ENCODE assay signal across 16 cellular contexts in genomic region chr20:62688855-62689460, GRCh38. TPM values are rescaled to one million over a fixed set of nuclear protein-coding genes. Genes with fewer than 3 reads are reported as not detected.
DNase-seq lines count a peak whose midpoint lies in the region; ATAC-seq and TF ChIP-seq lines count a peak whose summit lies in the region.
"Had no signal": no experiment of that assay in that cellular context is flagged by ENCODE, and none has a peak within 500 bp of the region (broad histone marks: within the 10 kb centered on the region; RNA-seq: fewer than 3 reads in every experiment).

No MANE protein-coding gene starts in this region.

- H3K4me1 Mint-ChIP-seq in H9 = peaks cover 14 to 16% of the 10 kb centered on the region in 2 experiments
- peaks cover 12% of the 10 kb centered on the region for H3K4me1 Mint-ChIP-seq in activated T-cell treated with anti-CD3 and anti-CD28 coated beads, Interleukin-2, amount 50 U/mL, for 4 hours (ENCODE audit: low read depth)

- H2AK5ac ChIP-seq in H9 (ENCODE audit: insufficient read length, low read length) = no peak overlapping the region

- H3K9me3 Mint-ChIP-seq in H9 = no peaks in the 10 kb centered on the region; a peak in 1 of 5 replicates
- H3K9me3 Mint-ChIP-seq in activated T-cell treated with anti-CD3 and anti-CD28 coated beads, Interleukin-2, amount 50 U/mL, for 4 hours = no peaks in the 10 kb centered on the region
- H3K9me3 Mint-ChIP-seq: activated CD4-positive, alpha-beta memory T cell treated with anti-CD3 and anti-CD28 coated beads for 36 hours; naive B cell; T-helper 2 cell treated with Interferon-gamma antibody and Interleukin-4, amounts not matched to agents 5 μg/mL and 100 μg/mL, for 36 hours had no signal

- H2BK20ac ChIP-seq in H9 (ENCODE audit: low read depth, low read length, poor library complexity, severe bottlenecking) = no peak overlapping the region

- ATAC-seq in RWPE2 (ENCODE audit: low read depth) = peak; percentile 47
- no peak for ATAC-seq in GM21737 (IDR thresholded peaks at IDR 0.05; ENCODE audit: unreplicated experiment)
- no peak for ATAC-seq in activated T-cell treated with anti-CD3 and anti-CD28 coated beads, Interleukin-2, amount 50 U/mL, for 4 hours

- no peak overlapping the region for H4K91ac ChIP-seq in H9 (ENCODE audit: insufficient read length, low read depth, low read length)

- H3K9me3 ChIP-seq in H9 (ENCODE audit: control insufficient read depth, low read depth, low read length) (no peaks in the 10 kb centered on the region), RWPE2 (ENCODE audit: severe bottlenecking) (no peaks in the 10 kb centered on the region), sigmoid colon (no peaks in the 10 kb centered on the region)

- H4K8ac ChIP-seq in H9 (replicated peaks; ENCODE audit: insufficient read length, low read depth, low read length) = no peak overlapping the region

- H3K56ac ChIP-seq in H9 (ENCODE audit: insufficient read length, low read depth, low read length) = no peak overlapping the region

- no peak for TF ChIP-seq EP300 in sigmoid colon (IDR thresholded peaks at IDR 0.05)

- H2BK120ac ChIP-seq in H9 (ENCODE audit: low read depth, low read length, poor library complexity, severe bottlenecking) = no peak overlapping the region

- no peaks in the 10 kb centered on the region for H3K79me2 ChIP-seq in H9 (ENCODE audit: insufficient read depth, low read length)

- H3K27me3 Mint-ChIP-seq in H9 (ENCODE audit: low read depth) = peaks cover 3% of the 10 kb centered on the region
- H3K27me3 Mint-ChIP-seq in activated T-cell treated with anti-CD3 and anti-CD28 coated beads, Interleukin-2, amount 50 U/mL, for 4 hours (ENCODE audit: low read depth) = peaks cover 20% of the 10 kb centered on the region

- H2BK15ac ChIP-seq in H9 (ENCODE audit: low read depth, low read length) = no peak overlapping the region

- H3K79me1 ChIP-seq in H9 (ENCODE audit: insufficient read depth, low read depth, low read length, poor library complexity, severe bottlenecking) = no peaks in the 10 kb centered on the region

- H3K9ac ChIP-seq in H9 (ENCODE audit: extremely low read depth, insufficient read length, low read length) = no peak overlapping the region

- H3K27ac ChIP-seq in H9 (ENCODE audit: insufficient read length, low read depth, low read length) (no peak overlapping the region), RWPE2 (ENCODE audit: poor library complexity, severe bottlenecking) (no peak overlapping the region), sigmoid colon (peak overlapping the region in 2 of 4 donors; percentile 28 to 48)

- no peak overlapping the region; a peak in 1 of 7 replicates for H3K27ac Mint-ChIP-seq in H9
- H3K27ac Mint-ChIP-seq: activated CD4-positive, alpha-beta memory T cell treated with anti-CD3 and anti-CD28 coated beads for 36 hours; T-helper 2 cell treated with Interferon-gamma antibody and Interleukin-4, amounts not matched to agents 5 μg/mL and 100 μg/mL, for 36 hours had no signal

- no peaks in the 10 kb centered on the region for H3K36me3 Mint-ChIP-seq in H9 (ENCODE audit: insufficient read depth in 1 of 3, low read depth in 3 of 3)
- H3K36me3 Mint-ChIP-seq in activated T-cell treated with anti-CD3 and anti-CD28 coated beads, Interleukin-2, amount 50 U/mL, for 4 hours (ENCODE audit: insufficient read depth) = no peaks in the 10 kb centered on the region
- H3K36me3 Mint-ChIP-seq: activated CD4-positive, alpha-beta memory T cell treated with anti-CD3 and anti-CD28 coated beads for 36 hours; naive B cell had no signal

- H3K14ac ChIP-seq in H9 (ENCODE audit: insufficient read depth, low read length) = no peak overlapping the region

- intact Hi-C loops in sigmoid colon (cut with DNase I) = no loop called here

- TF ChIP-seq POLR2A in sigmoid colon (IDR thresholded peaks at IDR 0.05) = no peak

- no peak overlapping the region for H3K23ac ChIP-seq in H9 (ENCODE audit: insufficient read length, low read depth, low read length)

- 0 out of 3 replicates have a peak, but pooled peaks have one; percentile 10 for TF ChIP-seq CTCF in H9 (conservative IDR thresholded peaks at IDR 0.05)
- TF ChIP-seq CTCF in RWPE2 (IDR thresholded peaks at IDR 0.05; ENCODE audit: poor library complexity, severe bottlenecking) = peak; percentile 52
- TF ChIP-seq CTCF in epithelial cell of esophagus (IDR thresholded peaks at IDR 0.05; ENCODE audit: insufficient read depth, low read depth, low read length, missing control alignments) = peak; percentile 35
- TF ChIP-seq CTCF in sigmoid colon (IDR thresholded peaks at IDR 0.05) = peak in 3 of 4 experiments; percentile 8 to 39 (median 25)

- DNase-seq in H9 = no peak
- no peak for DNase-seq in RWPE2 (ENCODE audit: low spot score)
- DNase-seq in epithelial cell of esophagus (ENCODE audit: low read depth) = peak; percentile 39
- no peak for DNase-seq in sigmoid colon
- DNase-seq in activated T-cell treated with anti-CD3 and anti-CD28 coated beads, Interleukin-2, amount 50 U/mL, for 1 hour = no peak
- DNase-seq in activated T-cell treated with anti-CD3 and anti-CD28 coated beads, Interleukin-2, amount 50 U/mL, for 4 hours = no peak
- DNase-seq: activated CD4-positive, alpha-beta memory T cell treated with anti-CD3 and anti-CD28 coated beads for 36 hours; activated gamma-delta T cell; kidney; naive B cell; NCI-H2081; OCI-M1; substantia nigra had no signal

- H3K4me2 ChIP-seq in H9 (ENCODE audit: insufficient read depth, insufficient read length, low read length) = no peak overlapping the region

- H3K4me3 ChIP-seq in RWPE2 (ENCODE audit: severe bottlenecking) = no peak overlapping the region
- no peak overlapping the region for H3K4me3 ChIP-seq in epithelial cell of esophagus (ENCODE audit: low read length)
- no peak overlapping the region for H3K4me3 ChIP-seq in sigmoid colon

- H3K27me3 ChIP-seq in H9 (ENCODE audit: insufficient read depth, low read length) (no peaks in the 10 kb centered on the region), RWPE2 (ENCODE audit: insufficient read depth, poor library complexity, severe bottlenecking) (peaks cover 21% of the 10 kb centered on the region), sigmoid colon (peaks cover 0 to 9% (median 0%) of the 10 kb centered on the region in 3 donors)

- H3K4me1 ChIP-seq in H9 (ENCODE audit: insufficient read depth, low read length) (no peaks in the 10 kb centered on the region), RWPE2 (ENCODE audit: insufficient read depth, poor library complexity, severe bottlenecking) (no peaks in the 10 kb centered on the region), sigmoid colon (peaks cover 0 to 12% (median 9%) of the 10 kb centered on the region in 4 donors)

- H2AFZ ChIP-seq in H9 (ENCODE audit: low read length) = no peak overlapping the region

- H3K23me2 ChIP-seq in H9 (ENCODE audit: insufficient read length, low read depth, low read length, poor library complexity, severe bottlenecking) = no peaks in the 10 kb centered on the region

- no peak overlapping the region for H3K4ac ChIP-seq in H9 (ENCODE audit: low read depth, low read length)

- no CpG with 5 or more reads among the region's 29 CpGs for WGBS in H9 (ENCODE audit: extremely low coverage, insufficient read length, low lambda C conversion rate)
- WGBS in sigmoid colon, 2 donors = 82 to 87% methylated on average over 29 of the region's 29 CpGs

- no peak overlapping the region for H3T11ph ChIP-seq in H9 (ENCODE audit: low read length)

- H3K4me3 Mint-ChIP-seq in H9 = no peak overlapping the region
- no peak overlapping the region for H3K4me3 Mint-ChIP-seq in activated T-cell treated with anti-CD3 and anti-CD28 coated beads, Interleukin-2, amount 50 U/mL, for 4 hours
- H3K4me3 Mint-ChIP-seq: activated CD4-positive, alpha-beta memory T cell treated with anti-CD3 and anti-CD28 coated beads for 36 hours; naive B cell; T-helper 2 cell treated with Interferon-gamma antibody and Interleukin-4, amounts not matched to agents 5 μg/mL and 100 μg/mL, for 36 hours had no signal

- H4K5ac ChIP-seq in H9 (ENCODE audit: insufficient read length, low read depth, low read length) = no peak overlapping the region

- no peaks in the 10 kb centered on the region for H4K20me1 ChIP-seq in H9 (ENCODE audit: control insufficient read depth, insufficient read depth, insufficient read length)

- H3K36me3 ChIP-seq in RWPE2 (ENCODE audit: low read depth) (no peaks in the 10 kb centered on the region), sigmoid colon (no peaks in the 10 kb centered on the region)

- no peak overlapping the region for H2BK12ac ChIP-seq in H9 (ENCODE audit: insufficient read length, low read depth, low read length)

- H3K18ac ChIP-seq in H9 (ENCODE audit: insufficient read length, low read depth, low read length) = no peak overlapping the region

- H2BK5ac ChIP-seq in H9 (ENCODE audit: insufficient read length, low read length) = no peak overlapping the region

RNA-seq across cellular contexts. Expression of gene NTSR1, which starts 19.7 kb away (rescaled TPM):
- total RNA-seq in H9 (2021) (0.07 and 0.11 TPM in 2 replicates), sigmoid colon (10 to 100 TPM in 3 of 4 donors, 1 to 10 TPM in 1; 5.4 to 54.0 (median 27.6) TPM)
- polyA plus RNA-seq in sigmoid colon = 1 to 10 TPM in 1 of 3 donors, under 1 TPM in 1, not detected in 1; 0.60 to 1.4 TPM
- total RNA-seq in activated T-cell treated with anti-CD3 and anti-CD28 coated beads, Interleukin-2, amount 50 U/mL, for 4 hours = under 1 TPM in 1 of 3 donors, not detected in 2; 0.08 TPM
- total RNA-seq: activated CD4-positive, alpha-beta memory T cell treated with anti-CD3 and anti-CD28 coated beads for 36 hours had no signal

RNA-seq across cellular contexts. Expression of gene SLCO4A1, which starts 46.7 kb away (rescaled TPM):
- 8.4 and 9.4 TPM in 2 replicates for total RNA-seq in H9 (2021)
- total RNA-seq in sigmoid colon = 10 to 100 TPM in 1 of 4 donors, 1 to 10 TPM in 3; 5.1 to 13.2 (median 6.6) TPM
- 10 to 100 TPM in 1 of 3 donors, 1 to 10 TPM in 2; 3.6 to 26.3 (median 4.2) TPM for polyA plus RNA-seq in sigmoid colon
- 10 to 100 TPM; 36.5 to 49.3 (median 48.2) TPM for total RNA-seq in activated T-cell treated with anti-CD3 and anti-CD28 coated beads, Interleukin-2, amount 50 U/mL, for 4 hours
- total RNA-seq: skeletal muscle tissue had no signal
